Comparison of ENCODE assay signal across 17 cellular contexts in the genomic region with DNA sequence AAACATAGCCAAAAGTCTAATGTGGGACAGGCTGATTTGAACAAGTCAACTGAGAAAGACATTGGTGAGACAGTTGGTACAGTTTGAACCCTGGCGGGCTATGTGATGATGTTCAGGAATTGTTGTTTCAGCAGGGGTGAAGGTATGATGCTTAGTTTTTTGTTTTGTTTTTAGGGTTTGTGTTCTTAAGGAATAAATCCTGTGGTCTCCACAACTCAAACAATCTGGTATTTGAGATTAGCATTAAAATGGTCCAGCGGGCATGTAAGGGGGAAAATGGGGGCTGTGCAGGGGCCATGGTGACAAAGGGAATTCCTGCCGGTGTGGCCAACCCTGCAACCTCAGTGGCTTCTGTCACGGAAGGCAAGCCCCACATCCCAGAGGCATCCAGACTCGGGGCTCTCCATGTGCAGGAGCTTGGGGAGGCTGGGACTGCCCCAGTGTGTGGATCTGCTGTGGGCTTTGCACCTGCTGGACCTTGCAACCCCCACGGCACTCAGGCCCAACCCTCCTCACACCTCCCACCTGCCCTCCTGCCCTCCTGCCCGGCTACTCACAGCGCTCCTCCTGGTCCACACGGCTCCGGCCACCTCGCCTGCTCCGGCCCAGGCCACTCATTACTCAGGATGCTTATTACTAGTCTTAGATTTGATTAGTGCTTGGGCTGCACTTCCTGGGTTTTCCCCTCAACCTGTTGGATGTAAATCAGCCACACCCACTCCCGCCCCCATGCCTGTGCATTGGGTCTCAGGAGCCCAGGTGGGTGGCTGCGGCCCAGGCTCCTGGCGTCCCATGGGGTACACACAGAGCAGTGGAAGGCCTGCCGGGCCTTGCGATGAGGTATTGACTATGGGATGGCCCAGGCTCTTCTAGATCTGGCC. TPM values are rescaled to one million over a fixed set of nuclear protein-coding genes. Genes with fewer than 3 reads are reported as not detected.
DNase-seq lines count a peak whose midpoint lies in the region; ATAC-seq and TF ChIP-seq lines count a peak whose summit lies in the region.
"Had no signal": no experiment of that assay in that cellular context is flagged by ENCODE, and none has a peak within 500 bp of the region (broad histone marks: within the 10 kb centered on the region; RNA-seq: fewer than 3 reads in every experiment).

Gene TNFRSF13B (minus strand): TSS at position 661 of the 881 bp plus-strand sequence. CDS start 43 bp downstream, at position 618.

- H3K36me3 Mint-ChIP-seq in central memory CD8-positive, alpha-beta T cell (ENCODE audit: insufficient read depth): peaks cover 1% of the 10 kb centered on the region

- H3K27me3 Mint-ChIP-seq in central memory CD8-positive, alpha-beta T cell: no peaks in the 10 kb centered on the region

- peaks cover 38% of the 10 kb centered on the region for H3K27me3 ChIP-seq in foreskin keratinocyte
- H3K27me3 ChIP-seq: SJSA1 had no signal

- peak within 1 kb of the TSS; percentile 9 for H3K27ac Mint-ChIP-seq in central memory CD8-positive, alpha-beta T cell (ENCODE audit: low read depth)
- H3K27ac Mint-ChIP-seq: HFFc6, nephron progenitor cell had no signal

- H3K4me3 ChIP-seq in GM08714 (ENCODE audit: low read length): peak within 1 kb of the TSS; percentile 84
- H3K4me3 ChIP-seq: SJSA1 had no signal

- TF ChIP-seq CTCF in foreskin keratinocyte (conservative IDR thresholded peaks at IDR 0.05): no peak

- peaks cover 4% of the 10 kb centered on the region for H3K4me1 Mint-ChIP-seq in central memory CD8-positive, alpha-beta T cell

- H3K27ac ChIP-seq in foreskin keratinocyte: no peak within 1 kb of the TSS
- H3K27ac ChIP-seq: SJSA1 had no signal

- no peaks in the 10 kb centered on the region for H3K9me3 Mint-ChIP-seq in central memory CD8-positive, alpha-beta T cell
- H3K9me3 Mint-ChIP-seq: HFFc6, nephron progenitor cell had no signal

- H3K4me1 ChIP-seq in foreskin keratinocyte: no peaks in the 10 kb centered on the region

- no peak within 1 kb of the TSS for H3K4me3 Mint-ChIP-seq in central memory CD8-positive, alpha-beta T cell
- H3K4me3 Mint-ChIP-seq: HFFc6, nephron progenitor cell had no signal

- ATAC-seq in GM19328 (IDR thresholded peaks at IDR 0.05; ENCODE audit: unreplicated experiment) (peak; percentile 35), HG02852 (IDR thresholded peaks at IDR 0.05; ENCODE audit: unreplicated experiment) (peak; percentile 34), foreskin keratinocyte (no peak), GM18870 (IDR thresholded peaks at IDR 0.05; ENCODE audit: unreplicated experiment) (no peak)
- ATAC-seq in central memory CD8-positive, alpha-beta T cell (replicated peaks; ENCODE audit: extremely low read depth, poor library complexity, severe bottlenecking): no peak

- no peak for DNase-seq in central memory CD8-positive, alpha-beta T cell (ENCODE audit: low spot score in 2 of 2)
- DNase-seq in foreskin keratinocyte (no peak), HuH-7 (ENCODE audit: low spot score) (no peak), nucleus accumbens (lab: John Stamatoyannopoulos, UW) (no peak)
- DNase-seq: activated CD4-positive, alpha-beta T cell treated with anti-CD3 and anti-CD28 coated beads for 4 hours; activated gamma-delta T cell; HFFc6; IMR-90; NCI-H345; nephron progenitor cell had no signal

RNA-seq across cellular contexts. Expression of gene TNFRSF13B, which starts in this region (rescaled TPM):
- not detected in 2 replicates for total RNA-seq in foreskin keratinocyte
- not detected in 2 replicates for polyA plus RNA-seq in foreskin keratinocyte
- total RNA-seq: cerebellum, fibroblast of lung, HFFc6, IMR-90, SJSA1 had no signal
- polyA plus RNA-seq: fibroblast of lung, IMR-90 had no signal

Comparison
In these comparisons a context has a peak if more than half of its experiments do, and no peak if none do; other contexts are left out.
1. ATAC-seq: peak in GM19328 (single experiment) and HG02852 (single experiment); none in central memory CD8-positive, alpha-beta T cell (single experiment), foreskin keratinocyte (single experiment) and GM18870 (single experiment).